In genomic region chrX:134592303-134592702, GRCh38 we compare ENCODE assay signal across 1 cellular context.
TF ChIP-seq lines count a peak whose summit lies in the region.

No MANE protein-coding gene starts in this region.

TF ChIP-seq in A549, 52 proteins besides CTCF, POLR2A, EP300 and RAD21 (continued from another document):
- TF ChIP-seq REST (IDR thresholded peaks at IDR 0.05) (no peak), NR3C1 (IDR thresholded peaks at IDR 0.05) (no peak)
TF ChIP-seq in A549: peak in this region for 0.
